8 cellular contexts compared by ENCODE assay signal in genomic region chr18:48715651-48716354, GRCh38.
A peak's percentile ranks its signal among the peaks of the same experiment; 100 is the strongest.
DNase-seq lines count a peak whose midpoint lies in the region; ATAC-seq and TF ChIP-seq lines count a peak whose summit lies in the region.

No MANE protein-coding gene starts in this region.

- H3K36me3 ChIP-seq in neutrophil, result no peaks in the 10 kb centered on the region

- in situ Hi-C loops in G401 (cut with HindIII; ENCODE audit: low sequenced_read_pairs), result no loop called here

- H3K9me3 ChIP-seq in neutrophil, result no peaks in the 10 kb centered on the region

- DNase-seq in activated CD4-positive, alpha-beta T cell treated with anti-CD3 and anti-CD28 coated beads, Interleukin-2, amount 50 U/mL, for 48 hours, result no peak
- DNase-seq in G401 (ENCODE audit: low spot score), result no peak
- DNase-seq in activated CD4-positive, alpha-beta T cell treated with anti-CD3 and anti-CD28 coated beads for 1 hour, result no peak

- no peaks in the 10 kb centered on the region for H3K27me3 ChIP-seq in neutrophil

- peaks cover 15 to 16% of the 10 kb centered on the region in 2 experiments for H3K4me1 ChIP-seq in neutrophil (ENCODE audit: control insufficient read depth in 1 of 2, insufficient read depth in 1 of 2, low read depth in 1 of 2, low read length in 1 of 2)

- H3K27ac ChIP-seq in angular gyrus (ENCODE audit: low read depth, low read length) (peak overlapping the region; percentile 26), neutrophil (peak overlapping the region; percentile 67)

- peak overlapping the region in 1 of 2 experiments; percentile 45 for H3K4me3 ChIP-seq in neutrophil (ENCODE audit: low read depth in 1 of 2, low read length in 1 of 2)

- TF ChIP-seq CTCF in neutrophil (IDR thresholded peaks at IDR 0.05), result no peak

- peak; percentile 69 for ATAC-seq in GM18498 (IDR thresholded peaks at IDR 0.05; ENCODE audit: unreplicated experiment)
- peak; percentile 55 for ATAC-seq in HG03025 (IDR thresholded peaks at IDR 0.05; ENCODE audit: low FRiP score, unreplicated experiment)
- no peak for ATAC-seq in GM18870 (IDR thresholded peaks at IDR 0.05; ENCODE audit: unreplicated experiment)
